17 cellular contexts compared by ENCODE assay signal in genomic region chr7:121901026-121901425, GRCh38. TPM values are rescaled to one million over a fixed set of nuclear protein-coding genes. Genes with fewer than 3 reads are reported as not detected.
DNase-seq lines count a peak whose midpoint lies in the region; ATAC-seq and TF ChIP-seq lines count a peak whose summit lies in the region.
"Had no signal": no experiment of that assay in that cellular context is flagged by ENCODE, and none has a peak within 500 bp of the region (broad histone marks: within the 10 kb centered on the region; RNA-seq: fewer than 3 reads in every experiment).

No MANE protein-coding gene starts in this region.

- no peaks in the 10 kb centered on the region for H3K27me3 ChIP-seq in uterus

- CTCF ChIA-PET in activated CD8-positive, alpha-beta memory T cell treated with anti-CD3 and anti-CD28 coated beads, Interleukin-2, amount 10 ng/mL, durations not matched to agents 7 days and 5 days (lab: Charles Lee) = no interaction called here

- H3K4me3 Mint-ChIP-seq in brain = peak overlapping the region in 2 of 5 experiments; percentile 54 to 58
- no peak overlapping the region for H3K4me3 Mint-ChIP-seq in activated CD8-positive, alpha-beta memory T cell treated with anti-CD3 and anti-CD28 coated beads, Interleukin-2, amount 10 ng/mL, durations not matched to agents 7 days and 5 days
- H3K4me3 Mint-ChIP-seq: IgD-negative memory B cell, type B pancreatic cell had no signal

- no peak for TF ChIP-seq CTCF in brain (conservative IDR thresholded peaks at IDR 0.05)
- no peak for TF ChIP-seq CTCF in uterus (IDR thresholded peaks at IDR 0.05)

- intact Hi-C loops in uterus (cut with DNase I; ENCODE audit: low total_unique reads) = no loop called here

- peak overlapping the region in 4 of 5 experiments; percentile 53 to 97 (median 65) for H3K27ac Mint-ChIP-seq in brain
- H3K27ac Mint-ChIP-seq in activated CD8-positive, alpha-beta memory T cell treated with anti-CD3 and anti-CD28 coated beads, Interleukin-2, amount 10 ng/mL, durations not matched to agents 7 days and 5 days = no peak overlapping the region
- H3K27ac Mint-ChIP-seq: IgD-negative memory B cell, type B pancreatic cell had no signal

- H3K9me3 Mint-ChIP-seq in brain = peaks cover 0 to 20% (median 6%) of the 10 kb centered on the region in 5 experiments
- no peaks in the 10 kb centered on the region for H3K9me3 Mint-ChIP-seq in activated CD8-positive, alpha-beta memory T cell treated with anti-CD3 and anti-CD28 coated beads, Interleukin-2, amount 10 ng/mL, durations not matched to agents 7 days and 5 days (ENCODE audit: low read depth)
- H3K9me3 Mint-ChIP-seq: IgD-negative memory B cell, type B pancreatic cell had no signal

- no peaks in the 10 kb centered on the region for H3K4me1 ChIP-seq in uterus

- no peak overlapping the region for H3K4me3 ChIP-seq in uterus

- peaks cover 70% of the 10 kb centered on the region for H3K36me3 Mint-ChIP-seq in brain
- H3K36me3 Mint-ChIP-seq in activated CD8-positive, alpha-beta memory T cell treated with anti-CD3 and anti-CD28 coated beads, Interleukin-2, amount 10 ng/mL, durations not matched to agents 7 days and 5 days = no peaks in the 10 kb centered on the region
- H3K36me3 Mint-ChIP-seq: IgD-negative memory B cell had no signal

- no peaks in the 10 kb centered on the region for H3K36me3 ChIP-seq in uterus

- no peaks in the 10 kb centered on the region for H3K27me3 Mint-ChIP-seq in brain
- H3K27me3 Mint-ChIP-seq in activated CD8-positive, alpha-beta memory T cell treated with anti-CD3 and anti-CD28 coated beads, Interleukin-2, amount 10 ng/mL, durations not matched to agents 7 days and 5 days = no peaks in the 10 kb centered on the region
- H3K27me3 Mint-ChIP-seq: IgD-negative memory B cell, type B pancreatic cell had no signal

- ATAC-seq in GM18907 (IDR thresholded peaks at IDR 0.05; ENCODE audit: unreplicated experiment) (peak; percentile 67), GM21786 (IDR thresholded peaks at IDR 0.05; ENCODE audit: unreplicated experiment) (peak; percentile 73), HG03175 (IDR thresholded peaks at IDR 0.05; ENCODE audit: unreplicated experiment) (peak; percentile 52)
- no peak for ATAC-seq in activated CD8-positive, alpha-beta memory T cell treated with anti-CD3 and anti-CD28 coated beads, Interleukin-2, amount 10 ng/mL, durations not matched to agents 7 days and 5 days

- peaks cover 16% of the 10 kb centered on the region for H3K4me1 Mint-ChIP-seq in brain
- no peaks in the 10 kb centered on the region for H3K4me1 Mint-ChIP-seq in activated CD8-positive, alpha-beta memory T cell treated with anti-CD3 and anti-CD28 coated beads, Interleukin-2, amount 10 ng/mL, durations not matched to agents 7 days and 5 days
- H3K4me1 Mint-ChIP-seq: IgD-negative memory B cell had no signal

- no peak for DNase-seq in activated CD8-positive, alpha-beta memory T cell treated with anti-CD3 and anti-CD28 coated beads, Interleukin-2, amount 10 ng/mL, durations not matched to agents 7 days and 5 days
- no peak for DNase-seq in activated T-cell treated with anti-CD3 and anti-CD28 coated beads, Interleukin-2, amount 50 U/mL, for 48 hours
- no peak for DNase-seq in uterus
- DNase-seq in effector CD4-positive, alpha-beta T cell = no peak
- DNase-seq: activated CD4-positive, alpha-beta T cell treated with anti-CD3 and anti-CD28 coated beads, Interleukin-2, amount 50 U/mL, for 48 hours; C1 segment of cervical spinal cord; erythroblast; midbrain; NCI-H1105 treated with DMSO at 0.1 percent for 48 hours; SK-N-SH; stimulated activated CD4-positive, alpha-beta T cell treated with anti-CD3 and anti-CD28 coated beads, Interleukin-4, amount 100 ng/mL, for 4 hours had no signal

- no peak overlapping the region for H3K27ac ChIP-seq in uterus

- H3K9me3 ChIP-seq in uterus = no peaks in the 10 kb centered on the region
- H3K9me3 ChIP-seq: SK-N-SH had no signal

- TF ChIP-seq POLR2A in uterus (IDR thresholded peaks at IDR 0.05) = no peak

RNA-seq across cellular contexts. Expression of gene PTPRZ1, which starts 28.1 kb away (rescaled TPM):
- 26.3 TPM for polyA plus RNA-seq in brain (ENCODE audit: insufficient read depth, low read depth, low replicate concordance)
- total RNA-seq in activated CD8-positive, alpha-beta memory T cell treated with anti-CD3 and anti-CD28 coated beads, Interleukin-2, amount 10 ng/mL, durations not matched to agents 7 days and 5 days = not detected
- total RNA-seq in uterus = 1 to 10 TPM in 1 of 4 donors, under 1 TPM in 1, not detected in 2; 0.76 to 9.1 TPM
- polyA plus RNA-seq: IgD-negative memory B cell, SK-N-SH had no signal
